Comparison of ENCODE assay signal across 16 cellular contexts in the genomic region with DNA sequence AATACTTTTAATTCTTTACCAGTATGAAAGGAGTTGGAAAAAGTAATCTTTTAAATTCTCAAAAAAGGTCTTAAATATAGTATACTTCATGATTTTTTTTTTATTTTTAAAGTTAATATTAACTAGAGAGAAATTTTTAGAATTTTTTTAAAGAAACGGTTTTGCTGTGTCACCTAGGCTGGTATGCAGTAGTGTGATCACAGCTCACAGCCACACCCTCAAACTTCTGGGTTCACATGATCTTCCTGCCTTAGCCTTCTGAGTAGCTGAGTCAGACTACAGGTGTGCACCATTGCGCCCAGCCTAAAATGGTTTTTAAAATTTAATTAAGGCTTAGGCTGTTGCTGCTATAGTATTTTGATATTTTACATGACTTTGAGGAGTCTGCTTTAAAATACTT. TPM values are rescaled to one million over a fixed set of nuclear protein-coding genes. Genes with fewer than 3 reads are reported as not detected.
A peak's percentile ranks its signal among the peaks of the same experiment; 100 is the strongest.
DNase-seq lines count a peak whose midpoint lies in the region; ATAC-seq, FAIRE-seq and TF ChIP-seq lines count a peak whose summit lies in the region.
"Had no signal": no experiment of that assay in that cellular context is flagged by ENCODE, and none has a peak within 500 bp of the region (broad histone marks: within the 10 kb centered on the region; RNA-seq: fewer than 3 reads in every experiment).

No MANE protein-coding gene starts in this region.

- intact Hi-C loops in left lung (cut with DNase I), result no loop called here

- H3K4me3 ChIP-seq in bronchial epithelial cell (ENCODE audit: low read depth, low read length) (no peak overlapping the region), left lung (no peak overlapping the region)
- H3K4me3 ChIP-seq: smooth muscle cell had no signal

- FAIRE-seq in bronchial epithelial cell (lab: Jason Lieb, UNC), result no peak
- FAIRE-seq: GM18507 had no signal

- no peaks in the 10 kb centered on the region for H3K36me3 ChIP-seq in bronchial epithelial cell (ENCODE audit: control insufficient read depth, insufficient read depth, low read length)
- no peaks in the 10 kb centered on the region for H3K36me3 ChIP-seq in left lung

- TF ChIP-seq CTCF in bronchial epithelial cell (IDR thresholded peaks at IDR 0.05; ENCODE audit: insufficient read depth, low read length, severe bottlenecking) (no peak), left lung (IDR thresholded peaks at IDR 0.05) (no peak)

- H3K9me3 ChIP-seq in left lung, result peaks cover 0 to 3% of the 10 kb centered on the region in 2 donors

- no peak for TF ChIP-seq RAD21 in Ishikawa (IDR thresholded peaks at IDR 0.05; ENCODE audit: low read depth)

- peak overlapping the region; percentile 33 to 48 for H3K27ac ChIP-seq in left lung

- peaks cover 0 to 6% of the 10 kb centered on the region in 2 donors for H3K4me1 ChIP-seq in left lung

- H3K27me3 ChIP-seq in bronchial epithelial cell (ENCODE audit: control insufficient read depth, insufficient read depth, low read length), result no peaks in the 10 kb centered on the region
- H3K27me3 ChIP-seq in left lung, result no peaks in the 10 kb centered on the region

- peak; percentile 97 for ATAC-seq in left lung
- ATAC-seq: Panc1 had no signal

- DNase-seq in CMK (ENCODE audit: low read depth) (peak; percentile 7), bronchial epithelial cell (ENCODE audit: low read depth) (peak; percentile 86), left lung (peak in 1 of 2 donors; percentile 47), cortex of kidney (lab: John Stamatoyannopoulos, UW) (no peak), NCI-H69 (lab: John Stamatoyannopoulos, UW) (no peak)
- DNase-seq in activated CD4-positive, alpha-beta T cell treated with anti-CD3 and anti-CD28 coated beads, Interleukin-2, amount 50 U/mL, for 4 hours, result no peak
- no peak for DNase-seq in effector CD4-positive, alpha-beta T cell
- DNase-seq: activated CD4-positive, alpha-beta T cell treated with anti-CD3 and anti-CD28 coated beads, Interleukin-2, amount 10 ng/mL, durations not matched to agents 24 days and 14 days; amniotic stem cell; GOT3; KG1; NCI-H510A treated with DMSO at 0.1 percent for 48 hours had no signal

- TF ChIP-seq EP300 in Ishikawa (IDR thresholded peaks at IDR 0.05; ENCODE audit: borderline replicate concordance), result no peak

TF ChIP-seq in Ishikawa, 13 proteins besides CTCF, POLR2A, EP300 and RAD21:
- no peak for TF ChIP-seq ZBTB7A (IDR thresholded peaks at IDR 0.05; ENCODE audit: low read depth)
- TF ChIP-seq, protein P1, sequence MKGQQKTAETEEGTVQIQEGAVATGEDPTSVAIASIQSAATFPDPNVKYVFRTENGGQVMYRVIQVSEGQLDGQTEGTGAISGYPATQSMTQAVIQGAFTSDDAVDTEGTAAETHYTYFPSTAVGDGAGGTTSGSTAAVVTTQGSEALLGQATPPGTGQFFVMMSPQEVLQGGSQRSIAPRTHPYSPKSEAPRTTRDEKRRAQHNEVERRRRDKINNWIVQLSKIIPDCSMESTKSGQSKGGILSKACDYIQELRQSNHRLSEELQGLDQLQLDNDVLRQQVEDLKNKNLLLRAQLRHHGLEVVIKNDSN (IDR thresholded peaks at IDR 0.05), result peak; percentile 53
- no peak for TF ChIP-seq FOXM1 (IDR thresholded peaks at IDR 0.05; ENCODE audit: borderline replicate concordance, low read depth)
- TF ChIP-seq YY1 (IDR thresholded peaks at IDR 0.05; ENCODE audit: low read depth), result no peak
- TF ChIP-seq EGR1 (IDR thresholded peaks at IDR 0.05), result no peak
- TF ChIP-seq NFIC (IDR thresholded peaks at IDR 0.05), result no peak
- TF ChIP-seq TAF1 (IDR thresholded peaks at IDR 0.05; ENCODE audit: low read depth), result no peak
- TF ChIP-seq TCF12 (IDR thresholded peaks at IDR 0.05; ENCODE audit: low read depth), result no peak
- 0 out of 2 replicates have a peak, but pooled peaks have one; percentile 33 for TF ChIP-seq TEAD4 (IDR thresholded peaks at IDR 0.05)

RNA-seq across cellular contexts. Expression of a gene that starts 52.4 kb away (rescaled TPM):
- total RNA-seq in bronchial epithelial cell, result 0.51 and 0.53 TPM in 2 replicates
- total RNA-seq in left lung, result 10 to 100 TPM; 14.7 to 21.3 TPM
- total RNA-seq: activated CD4-positive, alpha-beta T cell treated with anti-CD3 and anti-CD28 coated beads, Interleukin-2, amount 10 ng/mL, durations not matched to agents 24 days and 14 days had no signal

Comparison
In these comparisons a context has a peak if more than half of its experiments do, and no peak if none do; other contexts are left out.
1. DNase-seq: peak in CMK (single experiment) and bronchial epithelial cell (single experiment); none in activated CD4-positive, alpha-beta T cell treated with anti-CD3 and anti-CD28 coated beads, Interleukin-2, amount 50 U/mL, for 4 hours (0 of 2), cortex of kidney (single experiment), effector CD4-positive, alpha-beta T cell (single experiment) and NCI-H69 (single experiment).
2. RNA of a gene that starts 52.4 kb away (total RNA-seq): 14.7 to 21.3 TPM in left lung; 0.51 to 0.53 TPM in bronchial epithelial cell; every median in the first group is over 10 times any median in the second.